ENCODE assay signal across 8 cellular contexts in the genomic region with DNA sequence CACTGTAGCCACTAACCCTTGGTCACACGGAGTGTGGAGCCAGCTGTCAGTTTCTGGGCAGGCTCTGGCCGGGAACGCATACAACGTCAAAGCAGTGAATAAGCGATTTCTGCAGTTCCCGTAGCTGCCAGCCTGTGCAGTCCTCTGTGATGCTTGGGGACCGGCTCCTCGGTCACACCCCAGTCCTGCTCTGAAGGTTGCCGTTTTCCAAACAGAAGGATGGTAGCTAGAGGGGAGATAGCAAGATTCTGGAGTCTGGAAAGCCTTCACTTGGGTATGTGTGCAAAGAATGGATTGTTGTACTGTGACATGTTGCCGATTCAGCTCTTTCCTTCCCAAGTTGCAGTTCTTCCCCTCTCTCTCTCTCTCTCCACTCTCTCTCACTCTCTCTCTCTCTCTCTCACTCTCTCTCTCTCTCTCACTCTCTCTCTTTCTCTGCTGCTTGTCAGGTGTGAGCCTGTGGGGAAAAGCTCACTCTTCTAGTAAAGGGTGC. TPM values are rescaled to one million over a fixed set of nuclear protein-coding genes. Genes with fewer than 3 reads are reported as not detected.
DNase-seq lines count a peak whose midpoint lies in the region; ATAC-seq and TF ChIP-seq lines count a peak whose summit lies in the region.

No MANE protein-coding gene starts in this region.

- peak overlapping the region; percentile 93 for H3K4me3 Mint-ChIP-seq in T-helper 1 cell treated with Interleukin-12 subunit alpha and Interleukin-12 subunit beta and Interleukin-4 antibody, amounts not matched to agents 30 μg/mL and 1 μg/mL, for 36 hours
- H3K4me3 Mint-ChIP-seq in brain: peak overlapping the region; percentile 77 to 86 (median 82)

- H3K36me3 Mint-ChIP-seq in T-helper 1 cell treated with Interleukin-12 subunit alpha and Interleukin-12 subunit beta and Interleukin-4 antibody, amounts not matched to agents 30 μg/mL and 1 μg/mL, for 36 hours (ENCODE audit: low read depth): peaks cover 25% of the 10 kb centered on the region
- H3K36me3 Mint-ChIP-seq in brain: peaks cover 7% of the 10 kb centered on the region

- CTCF ChIA-PET in AG04450 (lab: Charles Lee): interaction anchor here (0.7 to 2.8 kb wide), 2 partner anchors 40 to 42 kb away, joined by 3 to 18 read pairs; no protein-coding TSS in a partner anchor

- POLR2A ChIA-PET in AG04450 (lab: Yijun Ruan, JAX): interaction anchor here (0.6 to 0.7 kb wide), 3 partner anchors 9 to 746 kb away, joined by 3 read pairs; no protein-coding TSS in a partner anchor

- DNase-seq in AG04450 (ENCODE audit: low read depth, low spot score): no peak
- peak; percentile 69 for DNase-seq in kidney glomerular epithelial cell (lab: John Stamatoyannopoulos, UW)
- DNase-seq in stimulated activated CD4-positive, alpha-beta T cell treated with anti-CD3 and anti-CD28 coated beads, Interleukin-1b, Interleukin-23, amount 100 ng/mL, for 48 hours: peak; percentile 57
- DNase-seq in HK-2 (ENCODE audit: unreplicated experiment): no peak

- peak overlapping the region; percentile 94 for H3K27ac Mint-ChIP-seq in T-helper 1 cell treated with Interleukin-12 subunit alpha and Interleukin-12 subunit beta and Interleukin-4 antibody, amounts not matched to agents 30 μg/mL and 1 μg/mL, for 36 hours
- H3K27ac Mint-ChIP-seq in brain: peak overlapping the region; percentile 54 to 87 (median 85)

- H3K27ac ChIP-seq in AG04450 (ENCODE audit: low read depth, low read length): peak overlapping the region; percentile 75

- peaks cover 73% of the 10 kb centered on the region for H3K4me1 Mint-ChIP-seq in T-helper 1 cell treated with Interleukin-12 subunit alpha and Interleukin-12 subunit beta and Interleukin-4 antibody, amounts not matched to agents 30 μg/mL and 1 μg/mL, for 36 hours (ENCODE audit: low read depth)
- peaks cover 55% of the 10 kb centered on the region for H3K4me1 Mint-ChIP-seq in brain

- no peaks in the 10 kb centered on the region for H3K9me3 Mint-ChIP-seq in T-helper 1 cell treated with Interleukin-12 subunit alpha and Interleukin-12 subunit beta and Interleukin-4 antibody, amounts not matched to agents 30 μg/mL and 1 μg/mL, for 36 hours
- no peaks in the 10 kb centered on the region for H3K9me3 Mint-ChIP-seq in brain

- H3K4me3 ChIP-seq in AG04450 (ENCODE audit: low read depth, low read length): peak overlapping the region; percentile 54

- H3K27me3 ChIP-seq in AG04450 (ENCODE audit: control insufficient read depth, insufficient read depth, low read length): no peaks in the 10 kb centered on the region

- H3K27me3 Mint-ChIP-seq in T-helper 1 cell treated with Interleukin-12 subunit alpha and Interleukin-12 subunit beta and Interleukin-4 antibody, amounts not matched to agents 30 μg/mL and 1 μg/mL, for 36 hours (ENCODE audit: low read depth): peaks cover 3% of the 10 kb centered on the region
- H3K27me3 Mint-ChIP-seq in brain: peaks cover 3% of the 10 kb centered on the region

- H3K9me3 ChIP-seq in AG04450 (ENCODE audit: control insufficient read depth, insufficient read depth, low read length): no peaks in the 10 kb centered on the region

- ATAC-seq in GM19023 (IDR thresholded peaks at IDR 0.05; ENCODE audit: unreplicated experiment): peak; percentile 60
- peak; percentile 54 for ATAC-seq in HG03135 (IDR thresholded peaks at IDR 0.05; ENCODE audit: unreplicated experiment)

- TF ChIP-seq CTCF in AG04450 (IDR thresholded peaks at IDR 0.05; ENCODE audit: low read depth, low read length) (no peak), brain (conservative IDR thresholded peaks at IDR 0.05) (no peak)

RNA-seq across cellular contexts. Expression of a gene that starts 38.7 kb away (rescaled TPM):
- polyA plus RNA-seq in AG04450 (2011; rRNA removed) (0.11 and 0.20 TPM in 2 replicates), brain (ENCODE audit: insufficient read depth, low read depth, low replicate concordance) (not detected)
- 0.09 and 0.22 TPM in 2 replicates for polyA minus RNA-seq in AG04450 (2011; rRNA and poly(A)+ RNA removed)

Comparison
In these comparisons a context has a peak if more than half of its experiments do, and no peak if none do; other contexts are left out.
1. DNase-seq: peak in kidney glomerular epithelial cell (single experiment) and stimulated activated CD4-positive, alpha-beta T cell treated with anti-CD3 and anti-CD28 coated beads, Interleukin-1b, Interleukin-23, amount 100 ng/mL, for 48 hours (single experiment); none in AG04450 (single experiment) and HK-2 (single experiment).